ENCODE assay signal across 24 cellular contexts in genomic region chr12:51755251-51755650, GRCh38.
DNase-seq lines count a peak whose midpoint lies in the region; ATAC-seq and TF ChIP-seq lines count a peak whose summit lies in the region.
"Had no signal": no experiment of that assay in that cellular context is flagged by ENCODE, and none has a peak within 500 bp of the region (broad histone marks: within the 10 kb centered on the region; RNA-seq: fewer than 3 reads in every experiment).

No MANE protein-coding gene starts in this region.

- no peak overlapping the region for H2BK12ac ChIP-seq in trophoblast cell (ENCODE audit: low read length)

- intact Hi-C loops in dendritic cell treated with granulocyte-macrophage colony-stimulating factor and Interleukin-4, amounts not matched to agents 40 ng/mL and 50 ng/mL, for 4 days (cut with micrococcal nuclease) = no loop called here
- intact Hi-C loops in esophagus muscularis mucosa (cut with DNase I) = no loop called here
- intact Hi-C loops in posterior vena cava (cut with DNase I) = no loop called here

- H4K8ac ChIP-seq in trophoblast cell (ENCODE audit: low read depth, low read length) = no peak overlapping the region

- H2AFZ ChIP-seq in trophoblast cell (ENCODE audit: insufficient read depth, low read length, poor library complexity) = no peak overlapping the region

- H2BK120ac ChIP-seq in trophoblast cell (ENCODE audit: insufficient read depth, low read length, poor library complexity) = no peak overlapping the region

- no peaks in the 10 kb centered on the region for H3K79me2 ChIP-seq in trophoblast cell (ENCODE audit: control insufficient read depth, insufficient read depth, low read length, poor library complexity)

- H3K79me1 ChIP-seq in trophoblast cell (ENCODE audit: low read length) = peaks cover 1% of the 10 kb centered on the region

- H3K27me3 Mint-ChIP-seq in dendritic cell treated with granulocyte-macrophage colony-stimulating factor and Interleukin-4, amounts not matched to agents 40 ng/mL and 50 ng/mL, for 4 days = peaks cover 2% of the 10 kb centered on the region
- peaks cover 6% of the 10 kb centered on the region for H3K27me3 Mint-ChIP-seq in activated T-cell treated with anti-CD3 and anti-CD28 coated beads, Interleukin-2, amount 50 U/mL, for 72 hours (ENCODE audit: low read depth)

- peaks cover 0 to 7% (median 0%) of the 10 kb centered on the region in 4 donors for H3K4me1 ChIP-seq in esophagus muscularis mucosa
- H3K4me1 ChIP-seq in trophoblast cell (ENCODE audit: control insufficient read depth in 1 of 2, insufficient read depth in 2 of 2, low read length in 2 of 2) = peaks cover 3 to 5% of the 10 kb centered on the region in 2 experiments
- H3K4me1 ChIP-seq: BE2C had no signal

- H3K4me3 Mint-ChIP-seq in dendritic cell treated with granulocyte-macrophage colony-stimulating factor and Interleukin-4, amounts not matched to agents 40 ng/mL and 50 ng/mL, for 4 days = no peak overlapping the region
- H3K4me3 Mint-ChIP-seq in activated T-cell treated with anti-CD3 and anti-CD28 coated beads, Interleukin-2, amount 50 U/mL, for 72 hours = no peak overlapping the region
- H3K4me3 Mint-ChIP-seq: CD14-positive monocyte; CD4-positive, alpha-beta memory T cell; CD4-positive, CD25-positive, alpha-beta regulatory T cell; CD8-positive, alpha-beta memory T cell had no signal

- H3K27ac ChIP-seq in esophagus muscularis mucosa (replicated peaks in 1 of 4) (no peak overlapping the region), trophoblast cell (ENCODE audit: low read depth, low read length) (peak overlapping the region; percentile 16)
- H3K27ac ChIP-seq: BLaER1 had no signal

- no peak for TF ChIP-seq POLR2A in esophagus muscularis mucosa (IDR thresholded peaks at IDR 0.05; ENCODE audit: low read depth)

- H4K91ac ChIP-seq in trophoblast cell (ENCODE audit: low read depth, low read length) = no peak overlapping the region

- no peak overlapping the region for H2AK5ac ChIP-seq in trophoblast cell (ENCODE audit: low read length)

- H3K27ac Mint-ChIP-seq in dendritic cell treated with granulocyte-macrophage colony-stimulating factor and Interleukin-4, amounts not matched to agents 40 ng/mL and 50 ng/mL, for 4 days = peak overlapping the region; percentile 25
- no peak overlapping the region for H3K27ac Mint-ChIP-seq in activated T-cell treated with anti-CD3 and anti-CD28 coated beads, Interleukin-2, amount 50 U/mL, for 72 hours
- H3K27ac Mint-ChIP-seq: CD14-positive monocyte; CD4-positive, alpha-beta memory T cell; CD4-positive, CD25-positive, alpha-beta regulatory T cell; CD8-positive, alpha-beta memory T cell had no signal

- no peaks in the 10 kb centered on the region for H3K36me3 Mint-ChIP-seq in dendritic cell treated with granulocyte-macrophage colony-stimulating factor and Interleukin-4, amounts not matched to agents 40 ng/mL and 50 ng/mL, for 4 days (ENCODE audit: low read depth)
- no peaks in the 10 kb centered on the region for H3K36me3 Mint-ChIP-seq in activated T-cell treated with anti-CD3 and anti-CD28 coated beads, Interleukin-2, amount 50 U/mL, for 72 hours (ENCODE audit: insufficient read depth in 2 of 2)
- H3K36me3 Mint-ChIP-seq: CD14-positive monocyte; CD4-positive, alpha-beta memory T cell; CD4-positive, CD25-positive, alpha-beta regulatory T cell had no signal

- no peaks in the 10 kb centered on the region for H3K27me3 ChIP-seq in esophagus muscularis mucosa
- H3K27me3 ChIP-seq in trophoblast cell (ENCODE audit: insufficient read depth, low read length) = no peaks in the 10 kb centered on the region
- H3K27me3 ChIP-seq: BE2C, BLaER1 had no signal

- ATAC-seq in activated T-cell treated with anti-CD3 and anti-CD28 coated beads, Interleukin-2, amount 50 U/mL, for 72 hours (replicated peaks in 1 of 2) = no peak
- ATAC-seq: GM12878 had no signal

- H3K18ac ChIP-seq in trophoblast cell (ENCODE audit: low read length) = no peak overlapping the region

- no peak overlapping the region for H3K4me2 ChIP-seq in trophoblast cell (ENCODE audit: low read length)
- H3K4me2 ChIP-seq: BLaER1 had no signal

- peaks cover 34% of the 10 kb centered on the region for H3K4me1 Mint-ChIP-seq in dendritic cell treated with granulocyte-macrophage colony-stimulating factor and Interleukin-4, amounts not matched to agents 40 ng/mL and 50 ng/mL, for 4 days (ENCODE audit: low read depth)
- H3K4me1 Mint-ChIP-seq in activated T-cell treated with anti-CD3 and anti-CD28 coated beads, Interleukin-2, amount 50 U/mL, for 72 hours (ENCODE audit: low read depth) = no peaks in the 10 kb centered on the region
- H3K4me1 Mint-ChIP-seq: CD4-positive, alpha-beta memory T cell; CD4-positive, CD25-positive, alpha-beta regulatory T cell; CD8-positive, alpha-beta memory T cell had no signal

- TF ChIP-seq CTCF in esophagus muscularis mucosa (IDR thresholded peaks at IDR 0.05) = no peak

- H3K9ac ChIP-seq in trophoblast cell (ENCODE audit: low read length) = no peak overlapping the region
- H3K9ac ChIP-seq: BLaER1 had no signal

- no peak overlapping the region for H3K14ac ChIP-seq in trophoblast cell (ENCODE audit: low read length)

- no peak for TF ChIP-seq EP300 in esophagus muscularis mucosa (IDR thresholded peaks at IDR 0.05)

- H2BK5ac ChIP-seq in trophoblast cell (ENCODE audit: low read depth, low read length, poor library complexity) = no peak overlapping the region

- H3K9me3 ChIP-seq in esophagus muscularis mucosa (no peaks in the 10 kb centered on the region), trophoblast cell (ENCODE audit: insufficient read depth, low read depth, low read length) (no peaks in the 10 kb centered on the region)
- H3K9me3 ChIP-seq: BE2C, BLaER1 had no signal

- no peak overlapping the region for H3K4ac ChIP-seq in trophoblast cell (ENCODE audit: low read depth, low read length)

- H3K9me3 Mint-ChIP-seq in dendritic cell treated with granulocyte-macrophage colony-stimulating factor and Interleukin-4, amounts not matched to agents 40 ng/mL and 50 ng/mL, for 4 days = no peaks in the 10 kb centered on the region
- H3K9me3 Mint-ChIP-seq in activated T-cell treated with anti-CD3 and anti-CD28 coated beads, Interleukin-2, amount 50 U/mL, for 72 hours = no peaks in the 10 kb centered on the region
- H3K9me3 Mint-ChIP-seq: CD14-positive monocyte; CD4-positive, alpha-beta memory T cell; CD8-positive, alpha-beta memory T cell had no signal

- H3K36me3 ChIP-seq in esophagus muscularis mucosa (no peaks in the 10 kb centered on the region), trophoblast cell (ENCODE audit: control insufficient read depth in 1 of 2, insufficient read depth in 2 of 2, low read length in 2 of 2) (no peaks in the 10 kb centered on the region)
- H3K36me3 ChIP-seq: BLaER1 had no signal

- H3K23ac ChIP-seq in trophoblast cell (ENCODE audit: low read length) = no peak overlapping the region

- no peak overlapping the region for H3K4me3 ChIP-seq in esophagus muscularis mucosa
- no peak overlapping the region for H3K4me3 ChIP-seq in trophoblast cell (ENCODE audit: low read depth, low read length)
- H3K4me3 ChIP-seq: BLaER1, GM12878 had no signal

- H4K12ac ChIP-seq in trophoblast cell (ENCODE audit: low read depth, low read length) = no peak overlapping the region

- DNase-seq in esophagus muscularis mucosa (ENCODE audit: extremely low spot score) (peak; percentile 64), trophoblast cell (peak; percentile 33 to 77), posterior vena cava (ENCODE audit: low spot score) (no peak), RKO (ENCODE audit: low spot score) (no peak)
- DNase-seq in activated T-cell treated with anti-CD3 and anti-CD28 coated beads, Interleukin-2, amount 50 U/mL, for 72 hours = no peak
- DNase-seq: 8988T; ACHN; BE2C; C1 segment of cervical spinal cord; CD4-positive, alpha-beta memory T cell; CD4-positive, CD25-positive, alpha-beta regulatory T cell; CD8-positive, alpha-beta memory T cell; COR-L47; DMS 273 treated with DMSO at 0.1 percent for 48 hours; DMS153; DMS53; DMS79; DND-41; EL; GDM1 had no signal

- WGBS in esophagus muscularis mucosa = 93% methylated on average over 2 of the region's 2 CpGs
- no CpG with 5 or more reads among the region's 2 CpGs for WGBS in trophoblast cell (ENCODE audit: extremely low coverage, insufficient coverage, insufficient read length)

Comparison
In these comparisons a context has a peak if more than half of its experiments do, and no peak if none do; other contexts are left out.
1. DNase-seq: peak in esophagus muscularis mucosa (single experiment) and trophoblast cell (2 of 2); none in posterior vena cava (single experiment), RKO (single experiment) and activated T-cell treated with anti-CD3 and anti-CD28 coated beads, Interleukin-2, amount 50 U/mL, for 72 hours (0 of 2).